In genomic region chr2:233354971-233355574, GRCh38 we compare ENCODE assay signal across 8 cellular contexts. TPM values are rescaled to one million over a fixed set of nuclear protein-coding genes. Genes with fewer than 3 reads are reported as not detected.
A peak's percentile ranks its signal among the peaks of the same experiment; 100 is the strongest.
DNase-seq lines count a peak whose midpoint lies in the region; ATAC-seq, FAIRE-seq and TF ChIP-seq lines count a peak whose summit lies in the region.

No MANE protein-coding gene starts in this region.

- no peaks in the 10 kb centered on the region for H3K9me3 Mint-ChIP-seq in dendritic cell treated with granulocyte-macrophage colony-stimulating factor and Interleukin-4, amounts not matched to agents 40 ng/mL and 50 ng/mL, for 4 days

- no peak for TF ChIP-seq POLR2A in H54 (IDR thresholded peaks at IDR 0.05; ENCODE audit: low read depth, low read length)

- ATAC-seq in aorta (ENCODE audit: low FRiP score) = no peak

- intact Hi-C loops in dendritic cell treated with granulocyte-macrophage colony-stimulating factor and Interleukin-4, amounts not matched to agents 40 ng/mL and 50 ng/mL, for 4 days (cut with micrococcal nuclease) = loop anchor here (10.0 kb wide), 1 partner anchor 60 kb away; no protein-coding TSS in a partner anchor
- intact Hi-C loops in aorta (cut with DNase I) = loop anchor here (2.0 to 5.0 kb wide), 3 partner anchors 32 to 88 kb away; no protein-coding TSS in a partner anchor

- H3K27me3 ChIP-seq in HAP-1 (ENCODE audit: low read depth) (no peaks in the 10 kb centered on the region), aorta (ENCODE audit: control insufficient read depth in 1 of 2, insufficient read depth in 2 of 2, low read length in 1 of 2) (no peaks in the 10 kb centered on the region)

- H3K36me3 ChIP-seq in HAP-1 (replicated peaks) = peaks cover 15% of the 10 kb centered on the region
- H3K36me3 ChIP-seq in mesodermal cell (ENCODE audit: control insufficient read depth, insufficient read depth, low read length) = no peaks in the 10 kb centered on the region
- no peaks in the 10 kb centered on the region for H3K36me3 ChIP-seq in aorta (ENCODE audit: control insufficient read depth in 1 of 2, insufficient read depth in 2 of 2, low read length in 1 of 2)

- H3K27me3 Mint-ChIP-seq in dendritic cell treated with granulocyte-macrophage colony-stimulating factor and Interleukin-4, amounts not matched to agents 40 ng/mL and 50 ng/mL, for 4 days = no peaks in the 10 kb centered on the region

- in situ Hi-C loops in HAP-1 (cut with MboI; ENCODE audit: low sequenced_read_pairs) = no loop called here

- peak overlapping the region; percentile 61 for H3K27ac Mint-ChIP-seq in dendritic cell treated with granulocyte-macrophage colony-stimulating factor and Interleukin-4, amounts not matched to agents 40 ng/mL and 50 ng/mL, for 4 days

- H3K36me3 Mint-ChIP-seq in dendritic cell treated with granulocyte-macrophage colony-stimulating factor and Interleukin-4, amounts not matched to agents 40 ng/mL and 50 ng/mL, for 4 days (ENCODE audit: low read depth) = no peaks in the 10 kb centered on the region

- no peak for FAIRE-seq in H54 (lab: Jason Lieb, UNC)

- WGBS in mesodermal cell (ENCODE audit: insufficient coverage in 2 of 2), 2 experiments = 8 to 9% methylated on average over 36 to 40 of the region's 46 CpGs
- 1% methylated on average over 38 to 46 of the region's 46 CpGs for WGBS in aorta, 2 donors

- H3K9me3 ChIP-seq in HAP-1 (no peaks in the 10 kb centered on the region), mesodermal cell (ENCODE audit: control insufficient read depth, low read length) (no peaks in the 10 kb centered on the region), aorta (ENCODE audit: control insufficient read depth, low read length) (no peaks in the 10 kb centered on the region)

- H3K4me3 ChIP-seq in HAP-1 (peak overlapping the region; percentile 64), mesodermal cell (ENCODE audit: extremely low read depth, insufficient read depth, low read length, poor library complexity, severe bottlenecking) (peak overlapping the region; percentile 56), aorta (ENCODE audit: low read length in 2 of 2) (peak overlapping the region; percentile 99)

- peak overlapping the region; percentile 77 for H3K4me3 Mint-ChIP-seq in dendritic cell treated with granulocyte-macrophage colony-stimulating factor and Interleukin-4, amounts not matched to agents 40 ng/mL and 50 ng/mL, for 4 days

- H3K27ac ChIP-seq in mesodermal cell (ENCODE audit: low read depth, low read length, severe bottlenecking) (no peak overlapping the region), aorta (ENCODE audit: low read depth in 1 of 2, low read length in 2 of 2) (no peak overlapping the region)

- H3K4me1 Mint-ChIP-seq in dendritic cell treated with granulocyte-macrophage colony-stimulating factor and Interleukin-4, amounts not matched to agents 40 ng/mL and 50 ng/mL, for 4 days (ENCODE audit: low read depth) = peaks cover 87% of the 10 kb centered on the region

- H3K4me1 ChIP-seq in HAP-1 = peaks cover 21% of the 10 kb centered on the region
- peaks cover 28% of the 10 kb centered on the region for H3K4me1 ChIP-seq in mesodermal cell (ENCODE audit: control insufficient read depth, insufficient read depth, low read length, poor library complexity, severe bottlenecking)
- no peaks in the 10 kb centered on the region for H3K4me1 ChIP-seq in aorta (ENCODE audit: control insufficient read depth in 1 of 2, insufficient read depth in 2 of 2, low read length in 2 of 2)

- peak; percentile 63 for DNase-seq in DMS53 (lab: John Stamatoyannopoulos, UW)
- DNase-seq in HAP-1 (ENCODE audit: low spot score in 2 of 2) = peak in 1 of 2 experiments; percentile 40
- DNase-seq in RKO (ENCODE audit: low spot score) = peak; percentile 18
- DNase-seq in aorta = peak in 1 of 2 donors; percentile 66
- no peak for DNase-seq in NCI-H774 (lab: John Stamatoyannopoulos, UW)
- DNase-seq in H54 (ENCODE audit: insufficient read length, low spot score) = no peak

RNA-seq across cellular contexts. Expression of gene DGKD, which starts 0.8 kb away (rescaled TPM):
- polyA plus RNA-seq in mesodermal cell (2013, experiment 1 of 2) = 23.6 TPM
- polyA plus RNA-seq in mesodermal cell (2013, experiment 2 of 2) = 22.2 TPM
- total RNA-seq in aorta = 100 to 1,000 TPM in 1 of 2 donors, 10 to 100 TPM in 1; 74.3 to 250 TPM
- 10 to 100 TPM in 1 of 2 donors, 1 to 10 TPM in 1; 8.9 to 62.2 TPM for polyA plus RNA-seq in aorta

RNA-seq across cellular contexts. Expression of gene SAG, which starts 47.5 kb away (rescaled TPM):
- polyA plus RNA-seq in mesodermal cell (2013, experiment 1 of 2) = not detected
- not detected for polyA plus RNA-seq in mesodermal cell (2013, experiment 2 of 2)
- not detected for total RNA-seq in aorta
- not detected for polyA plus RNA-seq in aorta

Comparison
In these comparisons a context has a peak if more than half of its experiments do, and no peak if none do; other contexts are left out.
1. DNase-seq: peak in DMS53 (single experiment) and RKO (single experiment); none in NCI-H774 (single experiment) and H54 (single experiment).
2. Peak in every context shown above with its lines, with median percentiles within 50 percentile points of each other: H3K4me3 ChIP-seq.